1 cellular context compared by ENCODE assay signal in genomic region chr12:86186449-86186848, GRCh38.
TF ChIP-seq lines count a peak whose summit lies in the region.

No MANE protein-coding gene starts in this region.

TF ChIP-seq in HepG2, 621 proteins besides CTCF, POLR2A, EP300 and RAD21 (continued from another document):
- TF ChIP-seq PRDM10 (CRISPR knock-in tag; IDR thresholded peaks at IDR 0.05; ENCODE audit: low read depth) (no peak), HOXA3 (CRISPR knock-in tag; IDR thresholded peaks at IDR 0.05) (no peak), ELF3 (CRISPR knock-in tag; IDR thresholded peaks at IDR 0.05) (no peak), BRCA1 (CRISPR knock-in tag; IDR thresholded peaks at IDR 0.05) (no peak), ZNF629 (CRISPR knock-in tag; conservative IDR thresholded peaks at IDR 0.05) (no peak), HOXA9 (CRISPR knock-in tag; IDR thresholded peaks at IDR 0.05; ENCODE audit: borderline replicate concordance) (no peak), MLXIP (CRISPR knock-in tag; IDR thresholded peaks at IDR 0.05; ENCODE audit: borderline replicate concordance) (no peak), SMARCE1 (IDR thresholded peaks at IDR 0.05; ENCODE audit: borderline replicate concordance) (no peak), ZNF850 (CRISPR knock-in tag; conservative IDR thresholded peaks at IDR 0.05) (no peak), ZNF776 (CRISPR knock-in tag; IDR thresholded peaks at IDR 0.05) (no peak), SMC3 (IDR thresholded peaks at IDR 0.05; ENCODE audit: low read length) (no peak), ZNF253 (CRISPR knock-in tag; IDR thresholded peaks at IDR 0.05; ENCODE audit: borderline replicate concordance) (no peak), ZNF614 (CRISPR knock-in tag; IDR thresholded peaks at IDR 0.05; ENCODE audit: borderline replicate concordance) (no peak), ZNF232 (CRISPR knock-in tag; IDR thresholded peaks at IDR 0.05; ENCODE audit: borderline replicate concordance) (no peak)
